ENCODE assay signal across 8 cellular contexts in genomic region chr1:212752934-212753497, GRCh38. TPM values are rescaled to one million over a fixed set of nuclear protein-coding genes. Genes with fewer than 3 reads are reported as not detected.
DNase-seq lines count a peak whose midpoint lies in the region; ATAC-seq, FAIRE-seq and TF ChIP-seq lines count a peak whose summit lies in the region.

No MANE protein-coding gene starts in this region.

- no peak overlapping the region for H3K27ac ChIP-seq in duodenal mucosa (ENCODE audit: low read depth, low read length)

- no peak overlapping the region for H3K9ac ChIP-seq in duodenal mucosa (ENCODE audit: low read depth in 1 of 2, low read length in 2 of 2)

- H3K36me3 Mint-ChIP-seq in activated CD8-positive, alpha-beta memory T cell treated with anti-CD3 and anti-CD28 coated beads, Interleukin-2, amount 10 ng/mL, durations not matched to agents 7 days and 5 days, result peaks cover 6% of the 10 kb centered on the region
- peaks cover 6% of the 10 kb centered on the region for H3K36me3 Mint-ChIP-seq in stimulated activated naive CD8-positive, alpha-beta T cell treated with anti-CD3 and anti-CD28 coated beads, Interleukin-15, Interleukin-2, amounts not matched to agents 100 ng/mL and 50 ng/mL, for 24 hours (ENCODE audit: low read depth)
- no peaks in the 10 kb centered on the region for H3K36me3 Mint-ChIP-seq in osteocyte (ENCODE audit: unreplicated experiment)

- peaks cover 0 to 3% of the 10 kb centered on the region in 2 donors for H3K36me3 ChIP-seq in duodenal mucosa (ENCODE audit: control insufficient read depth in 1 of 2, insufficient read depth in 2 of 2, low read length in 2 of 2)

- H3K4me1 Mint-ChIP-seq in activated CD8-positive, alpha-beta memory T cell treated with anti-CD3 and anti-CD28 coated beads, Interleukin-2, amount 10 ng/mL, durations not matched to agents 7 days and 5 days, result peaks cover 52% of the 10 kb centered on the region
- peaks cover 53% of the 10 kb centered on the region for H3K4me1 Mint-ChIP-seq in stimulated activated naive CD8-positive, alpha-beta T cell treated with anti-CD3 and anti-CD28 coated beads, Interleukin-15, Interleukin-2, amounts not matched to agents 100 ng/mL and 50 ng/mL, for 24 hours (ENCODE audit: low read depth)
- peaks cover 14% of the 10 kb centered on the region for H3K4me1 Mint-ChIP-seq in osteocyte (ENCODE audit: unreplicated experiment)

- peak overlapping the region; percentile 30 to 47 for H3K4me3 ChIP-seq in duodenal mucosa (ENCODE audit: low read depth in 1 of 2, low read length in 2 of 2)

- H3K27me3 ChIP-seq in duodenal mucosa (ENCODE audit: control insufficient read depth in 1 of 2, insufficient read depth in 2 of 2, low read length in 2 of 2), result no peaks in the 10 kb centered on the region

- H3K9me3 Mint-ChIP-seq in activated CD8-positive, alpha-beta memory T cell treated with anti-CD3 and anti-CD28 coated beads, Interleukin-2, amount 10 ng/mL, durations not matched to agents 7 days and 5 days (ENCODE audit: low read depth), result no peaks in the 10 kb centered on the region
- no peaks in the 10 kb centered on the region for H3K9me3 Mint-ChIP-seq in stimulated activated naive CD8-positive, alpha-beta T cell treated with anti-CD3 and anti-CD28 coated beads, Interleukin-15, Interleukin-2, amounts not matched to agents 100 ng/mL and 50 ng/mL, for 24 hours
- H3K9me3 Mint-ChIP-seq in osteocyte (ENCODE audit: unreplicated experiment), result no peaks in the 10 kb centered on the region

- peak overlapping the region; percentile 68 for H3K27ac Mint-ChIP-seq in activated CD8-positive, alpha-beta memory T cell treated with anti-CD3 and anti-CD28 coated beads, Interleukin-2, amount 10 ng/mL, durations not matched to agents 7 days and 5 days
- H3K27ac Mint-ChIP-seq in stimulated activated naive CD8-positive, alpha-beta T cell treated with anti-CD3 and anti-CD28 coated beads, Interleukin-15, Interleukin-2, amounts not matched to agents 100 ng/mL and 50 ng/mL, for 24 hours, result peak overlapping the region; percentile 72
- H3K27ac Mint-ChIP-seq in osteocyte (ENCODE audit: unreplicated experiment), result no peak overlapping the region

- CTCF ChIA-PET in activated CD8-positive, alpha-beta memory T cell treated with anti-CD3 and anti-CD28 coated beads, Interleukin-2, amount 10 ng/mL, durations not matched to agents 7 days and 5 days (lab: Charles Lee), result interaction anchor here (1.0 to 7.5 kb wide), 8 partner anchors 14 to 88 kb away, joined by 3 to 60 read pairs (median 12); partner anchors contain the start of genes BATF3 and NSL1
- CTCF ChIA-PET in GM10248 (lab: Yijun Ruan, JAX), result interaction anchor here (0.8 to 3.5 kb wide), 7 partner anchors 9 to 241 kb away, joined by 3 to 14 read pairs (median 4); no protein-coding TSS in a partner anchor

- TF ChIP-seq CTCF in osteocyte (IDR thresholded peaks at IDR 0.05), result no peak
- no peak for TF ChIP-seq CTCF in GM10248 (IDR thresholded peaks at IDR 0.05; ENCODE audit: control extremely low read depth, extremely low read depth, low read depth, missing control alignments)

- H3K4me3 Mint-ChIP-seq in activated CD8-positive, alpha-beta memory T cell treated with anti-CD3 and anti-CD28 coated beads, Interleukin-2, amount 10 ng/mL, durations not matched to agents 7 days and 5 days, result peak overlapping the region; percentile 61
- H3K4me3 Mint-ChIP-seq in stimulated activated naive CD8-positive, alpha-beta T cell treated with anti-CD3 and anti-CD28 coated beads, Interleukin-15, Interleukin-2, amounts not matched to agents 100 ng/mL and 50 ng/mL, for 24 hours, result peak overlapping the region; percentile 40
- no peak overlapping the region for H3K4me3 Mint-ChIP-seq in osteocyte (ENCODE audit: unreplicated experiment)

- POLR2A ChIA-PET in GM10248 (lab: Yijun Ruan, JAX), result no interaction called here

- no peak for FAIRE-seq in urothelium cell line (lab: Jason Lieb, UNC)

- no peak for DNase-seq in activated CD8-positive, alpha-beta memory T cell treated with anti-CD3 and anti-CD28 coated beads, Interleukin-2, amount 10 ng/mL, durations not matched to agents 7 days and 5 days
- DNase-seq in activated CD8-positive, alpha-beta memory T cell treated with anti-CD3 and anti-CD28 coated beads, Interleukin-2, amount 50 U/mL, for 48 hours, result no peak
- DNase-seq in osteocyte (ENCODE audit: extremely low spot score, unreplicated experiment) (no peak), GM10248 (ENCODE audit: extremely low spot score) (no peak), urothelium cell line (ENCODE audit: low spot score) (no peak)

- ATAC-seq in activated CD8-positive, alpha-beta memory T cell treated with anti-CD3 and anti-CD28 coated beads, Interleukin-2, amount 10 ng/mL, durations not matched to agents 7 days and 5 days, result peak; percentile 73
- peak; percentile 39 for ATAC-seq in HG03378 (IDR thresholded peaks at IDR 0.05; ENCODE audit: unreplicated experiment)

- H3K9me3 ChIP-seq in duodenal mucosa (ENCODE audit: control insufficient read depth in 1 of 2, low read length in 2 of 2), result no peaks in the 10 kb centered on the region

- H3K27me3 Mint-ChIP-seq in activated CD8-positive, alpha-beta memory T cell treated with anti-CD3 and anti-CD28 coated beads, Interleukin-2, amount 10 ng/mL, durations not matched to agents 7 days and 5 days, result no peaks in the 10 kb centered on the region
- no peaks in the 10 kb centered on the region for H3K27me3 Mint-ChIP-seq in stimulated activated naive CD8-positive, alpha-beta T cell treated with anti-CD3 and anti-CD28 coated beads, Interleukin-15, Interleukin-2, amounts not matched to agents 100 ng/mL and 50 ng/mL, for 24 hours
- H3K27me3 Mint-ChIP-seq in osteocyte (ENCODE audit: unreplicated experiment), result no peaks in the 10 kb centered on the region

- peaks cover 10 to 11% of the 10 kb centered on the region in 2 donors for H3K4me1 ChIP-seq in duodenal mucosa (ENCODE audit: control insufficient read depth in 1 of 2, insufficient read depth in 2 of 2, low read length in 2 of 2)

RNA-seq across cellular contexts. Expression of gene NSL1, which starts 38.6 kb away (rescaled TPM):
- total RNA-seq in activated CD8-positive, alpha-beta memory T cell treated with anti-CD3 and anti-CD28 coated beads, Interleukin-2, amount 10 ng/mL, durations not matched to agents 7 days and 5 days, result 10 to 100 TPM; 39.7 to 48.5 TPM
- total RNA-seq in osteocyte, result 28.7 and 29.4 TPM in 2 replicates

RNA-seq across cellular contexts. Expression of gene TATDN3, which starts 38.7 kb away (rescaled TPM):
- total RNA-seq in activated CD8-positive, alpha-beta memory T cell treated with anti-CD3 and anti-CD28 coated beads, Interleukin-2, amount 10 ng/mL, durations not matched to agents 7 days and 5 days, result 10 to 100 TPM; 13.7 to 22.1 TPM
- 13.0 and 15.6 TPM in 2 replicates for total RNA-seq in osteocyte

RNA-seq across cellular contexts. Expression of gene BATF3, which starts 53.4 kb away (rescaled TPM):
- 100 to 1,000 TPM; 109 to 130 TPM for total RNA-seq in activated CD8-positive, alpha-beta memory T cell treated with anti-CD3 and anti-CD28 coated beads, Interleukin-2, amount 10 ng/mL, durations not matched to agents 7 days and 5 days
- 0.56 and 0.71 TPM in 2 replicates for total RNA-seq in osteocyte

Comparison
In these comparisons a context has a peak if more than half of its experiments do, and no peak if none do; other contexts are left out.
1. RNA of gene BATF3, which starts 53.4 kb away (total RNA-seq): 109 to 130 TPM in activated CD8-positive, alpha-beta memory T cell treated with anti-CD3 and anti-CD28 coated beads, Interleukin-2, amount 10 ng/mL, durations not matched to agents 7 days and 5 days; 0.56 to 0.71 TPM in osteocyte; every median in the first group is over 10 times any median in the second.